Comparison of ENCODE assay signal across 23 cellular contexts in the genomic region with DNA sequence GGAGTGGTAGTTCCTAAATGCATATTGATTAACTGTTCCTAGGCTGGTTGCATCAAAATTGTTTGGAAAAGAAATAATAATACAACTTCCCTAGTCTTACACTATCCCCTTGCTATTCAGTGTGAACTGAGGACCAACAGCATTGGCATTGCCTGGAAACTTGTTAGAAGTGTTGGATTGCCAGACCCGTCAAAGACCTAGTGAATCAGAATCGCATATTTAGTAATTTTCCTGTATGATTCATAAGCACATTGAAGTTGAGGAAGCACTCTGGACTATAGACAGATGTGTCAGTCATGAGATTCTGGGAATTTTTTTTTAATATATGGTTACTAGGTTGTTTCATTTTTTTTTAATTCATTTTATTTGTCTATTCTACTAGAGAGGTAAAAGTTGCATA. TPM values are rescaled to one million over a fixed set of nuclear protein-coding genes. Genes with fewer than 3 reads are reported as not detected.
DNase-seq lines count a peak whose midpoint lies in the region; ATAC-seq, FAIRE-seq and TF ChIP-seq lines count a peak whose summit lies in the region.
"Had no signal": no experiment of that assay in that cellular context is flagged by ENCODE, and none has a peak within 500 bp of the region (broad histone marks: within the 10 kb centered on the region; RNA-seq: fewer than 3 reads in every experiment).

No MANE protein-coding gene starts in this region.

- H3K4me3 ChIP-seq in GM23338 = no peak overlapping the region
- H3K4me3 ChIP-seq: neural progenitor cell, PC-9, testis had no signal

- no peaks in the 10 kb centered on the region for H3K9me2 ChIP-seq in GM23338 (ENCODE audit: insufficient read depth)

- TF ChIP-seq CTCF in RWPE1 (conservative IDR thresholded peaks at IDR 0.05; ENCODE audit: low read depth) (no peak), WTC11 (IDR thresholded peaks at IDR 0.05) (no peak), GM23338 (conservative IDR thresholded peaks at IDR 0.05; ENCODE audit: low read depth in 2 of 2) (no peak)

- no peaks in the 10 kb centered on the region for H3F3A ChIP-seq in GM23338 (replicated peaks; ENCODE audit: low read depth)

- no peaks in the 10 kb centered on the region for H3K27me3 Mint-ChIP-seq in WTC11 (ENCODE audit: low read depth)
- H3K27me3 Mint-ChIP-seq in GM23338 (ENCODE audit: insufficient read depth, low read depth, poor library complexity) = no peaks in the 10 kb centered on the region
- H3K27me3 Mint-ChIP-seq: CD8-positive, alpha-beta memory T cell had no signal

- no peaks in the 10 kb centered on the region for H3K27me3 ChIP-seq in GM23338 (ENCODE audit: insufficient read depth)
- H3K27me3 ChIP-seq: neural progenitor cell, testis had no signal

- H3K4me3 Mint-ChIP-seq in WTC11 = no peak overlapping the region
- H3K4me3 Mint-ChIP-seq in GM23338 = no peak overlapping the region
- H3K4me3 Mint-ChIP-seq: CD8-positive, alpha-beta memory T cell; neural progenitor cell had no signal

- CTCF ChIA-PET in RWPE1 (lab: Yijun Ruan, JAX) = no interaction called here
- CTCF ChIA-PET in WTC11 (lab: Charles Lee) = no interaction called here

- H3K79me2 ChIP-seq in GM23338 (replicated peaks; ENCODE audit: insufficient read depth) = no peaks in the 10 kb centered on the region

- no peak for TF ChIP-seq POLR2A in H54 (IDR thresholded peaks at IDR 0.05; ENCODE audit: low read depth, low read length)

- no peak overlapping the region for H3K4me2 ChIP-seq in GM23338
- H3K4me2 ChIP-seq: neural progenitor cell, PC-9 had no signal

- H3K9me3 Mint-ChIP-seq in WTC11 = no peaks in the 10 kb centered on the region
- no peaks in the 10 kb centered on the region for H3K9me3 Mint-ChIP-seq in GM23338
- H3K9me3 Mint-ChIP-seq: neural progenitor cell had no signal

- no peaks in the 10 kb centered on the region for H3K36me3 Mint-ChIP-seq in WTC11
- H3K36me3 Mint-ChIP-seq in GM23338 (ENCODE audit: low read depth) = no peaks in the 10 kb centered on the region
- H3K36me3 Mint-ChIP-seq: CD8-positive, alpha-beta memory T cell; neural progenitor cell had no signal

- no peaks in the 10 kb centered on the region for H4K20me1 ChIP-seq in GM23338 (replicated peaks; ENCODE audit: insufficient read depth)

- peak; percentile 23 for FAIRE-seq in H54 (lab: Jason Lieb, UNC)

- ATAC-seq in esophagus mucosa = peak; percentile 75
- no peak for ATAC-seq in WTC11
- no peak for ATAC-seq in GM23338
- ATAC-seq: activated CD4-positive, CD25-positive, alpha-beta regulatory T cell treated with anti-CD3 and anti-CD28 coated beads, Interleukin-2, amount 50 U/mL, for 24 hours; left cardiac atrium had no signal

- POLR2A ChIA-PET in RWPE1 (lab: Yijun Ruan, JAX; ENCODE audit: low non-redundant PET) (no interaction called here), WTC11 (lab: Charles Lee) (no interaction called here)

- no peak overlapping the region for H2AFZ ChIP-seq in GM23338
- H2AFZ ChIP-seq: neural progenitor cell, PC-9 had no signal

- H3K27ac Mint-ChIP-seq in WTC11 = no peak overlapping the region
- no peak overlapping the region for H3K27ac Mint-ChIP-seq in GM23338
- H3K27ac Mint-ChIP-seq: CD8-positive, alpha-beta memory T cell; neural progenitor cell had no signal

- H3K4me1 ChIP-seq in GM23338 (ENCODE audit: insufficient read depth) = no peaks in the 10 kb centered on the region
- H3K4me1 ChIP-seq: neural progenitor cell, testis had no signal

- no peak overlapping the region for H3K27ac ChIP-seq in RWPE1
- H3K27ac ChIP-seq in GM23338 (ENCODE audit: low read depth) = no peak overlapping the region
- H3K27ac ChIP-seq: neural progenitor cell, PC-9, testis had no signal

- no peak for DNase-seq in H54 (ENCODE audit: insufficient read length, low spot score)
- DNase-seq in RWPE1 (ENCODE audit: low spot score) = peak; percentile 41
- DNase-seq in myocyte (ENCODE audit: low read depth) = peak; percentile 34
- no peak for DNase-seq in cerebellum (ENCODE audit: low spot score)
- no peak for DNase-seq in WTC11 (ENCODE audit: low spot score)
- DNase-seq in GM23338 (ENCODE audit: low spot score) = no peak
- DNase-seq: CD8-positive, alpha-beta memory T cell; central memory CD4-positive, alpha-beta T cell; DMS79; effector CD8-positive, alpha-beta T cell; foreskin melanocyte; KBM-7; left cardiac atrium; NCI-H2029; NCI-H345; PC-9; stimulated activated CD4-positive, alpha-beta T cell treated with anti-CD3 and anti-CD28 coated beads, Interleukin-12 subunit alpha, Interleukin-12 subunit beta, amount 100 ng/mL, for 4 hours; T1000; testis had no signal

- H3K4me1 Mint-ChIP-seq in WTC11 (peaks cover 4% of the 10 kb centered on the region), GM23338 (peaks cover 3% of the 10 kb centered on the region; the same call in 2 of the 3 replicates)
- H3K4me1 Mint-ChIP-seq: CD8-positive, alpha-beta memory T cell; neural progenitor cell had no signal

- H3K36me3 ChIP-seq in GM23338 (ENCODE audit: insufficient read depth) = no peaks in the 10 kb centered on the region
- H3K36me3 ChIP-seq: neural progenitor cell had no signal

TF ChIP-seq in WTC11, 78 proteins besides CTCF, POLR2A, EP300 and RAD21 (continues in another document):
- TF ChIP-seq ZNF232 (CRISPR knock-in tag; IDR thresholded peaks at IDR 0.05) = no peak
- no peak for TF ChIP-seq KAT7 (CRISPR knock-in tag; IDR thresholded peaks at IDR 0.05; ENCODE audit: borderline replicate concordance)
- TF ChIP-seq TEAD1 (CRISPR knock-in tag; IDR thresholded peaks at IDR 0.05) = no peak
- TF ChIP-seq, protein P1, sequence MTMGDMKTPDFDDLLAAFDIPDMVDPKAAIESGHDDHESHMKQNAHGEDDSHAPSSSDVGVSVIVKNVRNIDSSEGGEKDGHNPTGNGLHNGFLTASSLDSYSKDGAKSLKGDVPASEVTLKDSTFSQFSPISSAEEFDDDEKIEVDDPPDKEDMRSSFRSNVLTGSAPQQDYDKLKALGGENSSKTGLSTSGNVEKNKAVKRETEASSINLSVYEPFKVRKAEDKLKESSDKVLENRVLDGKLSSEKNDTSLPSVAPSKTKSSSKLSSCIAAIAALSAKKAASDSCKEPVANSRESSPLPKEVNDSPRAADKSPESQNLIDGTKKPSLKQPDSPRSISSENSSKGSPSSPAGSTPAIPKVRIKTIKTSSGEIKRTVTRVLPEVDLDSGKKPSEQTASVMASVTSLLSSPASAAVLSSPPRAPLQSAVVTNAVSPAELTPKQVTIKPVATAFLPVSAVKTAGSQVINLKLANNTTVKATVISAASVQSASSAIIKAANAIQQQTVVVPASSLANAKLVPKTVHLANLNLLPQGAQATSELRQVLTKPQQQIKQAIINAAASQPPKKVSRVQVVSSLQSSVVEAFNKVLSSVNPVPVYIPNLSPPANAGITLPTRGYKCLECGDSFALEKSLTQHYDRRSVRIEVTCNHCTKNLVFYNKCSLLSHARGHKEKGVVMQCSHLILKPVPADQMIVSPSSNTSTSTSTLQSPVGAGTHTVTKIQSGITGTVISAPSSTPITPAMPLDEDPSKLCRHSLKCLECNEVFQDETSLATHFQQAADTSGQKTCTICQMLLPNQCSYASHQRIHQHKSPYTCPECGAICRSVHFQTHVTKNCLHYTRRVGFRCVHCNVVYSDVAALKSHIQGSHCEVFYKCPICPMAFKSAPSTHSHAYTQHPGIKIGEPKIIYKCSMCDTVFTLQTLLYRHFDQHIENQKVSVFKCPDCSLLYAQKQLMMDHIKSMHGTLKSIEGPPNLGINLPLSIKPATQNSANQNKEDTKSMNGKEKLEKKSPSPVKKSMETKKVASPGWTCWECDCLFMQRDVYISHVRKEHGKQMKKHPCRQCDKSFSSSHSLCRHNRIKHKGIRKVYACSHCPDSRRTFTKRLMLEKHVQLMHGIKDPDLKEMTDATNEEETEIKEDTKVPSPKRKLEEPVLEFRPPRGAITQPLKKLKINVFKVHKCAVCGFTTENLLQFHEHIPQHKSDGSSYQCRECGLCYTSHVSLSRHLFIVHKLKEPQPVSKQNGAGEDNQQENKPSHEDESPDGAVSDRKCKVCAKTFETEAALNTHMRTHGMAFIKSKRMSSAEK (CRISPR knock-in tag; IDR thresholded peaks at IDR 0.05; ENCODE audit: borderline replicate concordance) = no peak
- no peak for TF ChIP-seq PRRX2 (CRISPR knock-in tag; IDR thresholded peaks at IDR 0.05)

TF ChIP-seq in GM23338, 12 proteins besides CTCF, POLR2A, EP300 and RAD21 (continues in another document):
- TF ChIP-seq, protein P2, sequence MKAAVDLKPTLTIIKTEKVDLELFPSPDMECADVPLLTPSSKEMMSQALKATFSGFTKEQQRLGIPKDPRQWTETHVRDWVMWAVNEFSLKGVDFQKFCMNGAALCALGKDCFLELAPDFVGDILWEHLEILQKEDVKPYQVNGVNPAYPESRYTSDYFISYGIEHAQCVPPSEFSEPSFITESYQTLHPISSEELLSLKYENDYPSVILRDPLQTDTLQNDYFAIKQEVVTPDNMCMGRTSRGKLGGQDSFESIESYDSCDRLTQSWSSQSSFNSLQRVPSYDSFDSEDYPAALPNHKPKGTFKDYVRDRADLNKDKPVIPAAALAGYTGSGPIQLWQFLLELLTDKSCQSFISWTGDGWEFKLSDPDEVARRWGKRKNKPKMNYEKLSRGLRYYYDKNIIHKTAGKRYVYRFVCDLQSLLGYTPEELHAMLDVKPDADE (IDR thresholded peaks at IDR 0.05) = no peak
- TF ChIP-seq POLR2AphosphoS5 (IDR thresholded peaks at IDR 0.05; ENCODE audit: low read depth) (no peak), NANOG (IDR thresholded peaks at IDR 0.05; ENCODE audit: borderline replicate concordance) (no peak), EZH2 (IDR thresholded peaks at IDR 0.05; ENCODE audit: low read depth, unreplicated experiment) (no peak), CREB1 (CRISPR knock-in tag; IDR thresholded peaks at IDR 0.05; ENCODE audit: low read depth) (no peak), EZH2phosphoT487 (IDR thresholded peaks at IDR 0.05; ENCODE audit: unreplicated experiment) (no peak), JUNB (IDR thresholded peaks at IDR 0.05; ENCODE audit: unreplicated experiment) (no peak), STAT1 (IDR thresholded peaks at IDR 0.05; ENCODE audit: unreplicated experiment) (no peak), ZNF114 (CRISPR knock-in tag; IDR thresholded peaks at IDR 0.05) (no peak)

RNA-seq across cellular contexts. Expression of a gene that starts 34.7 kb away (rescaled TPM):
- total RNA-seq in esophagus mucosa = not detected
- total RNA-seq in myocyte = not detected in 2 replicates
- 0.01 TPM for polyA plus RNA-seq in myocyte (2012)
- 9.1 TPM for total RNA-seq in cerebellum
- total RNA-seq in WTC11 (2021) = not detected in 3 replicates
- not detected in 2 replicates for total RNA-seq in GM23338 (2014; rRNA removed; shearing (Covaris generic))
- polyA plus RNA-seq in GM23338 (2016; fragmentation: Nextera tagmentation; extraction: Ambion mirVana) = not detected in 2 replicates
- total RNA-seq: activated CD8-positive, alpha-beta memory T cell treated with anti-CD3 and anti-CD28 coated beads for 36 hours; CD8-positive, alpha-beta memory T cell; left cardiac atrium; PC-9 had no signal
- polyA plus RNA-seq: CD8-positive, alpha-beta memory T cell had no signal

Comparison
In these comparisons a context has a peak if more than half of its experiments do, and no peak if none do; other contexts are left out.
1. DNase-seq: peak in RWPE1 (single experiment) and myocyte (single experiment); none in H54 (single experiment), cerebellum (single experiment), WTC11 (single experiment) and GM23338 (single experiment).